ENCODE assay signal across 9 cellular contexts in the genomic region with DNA sequence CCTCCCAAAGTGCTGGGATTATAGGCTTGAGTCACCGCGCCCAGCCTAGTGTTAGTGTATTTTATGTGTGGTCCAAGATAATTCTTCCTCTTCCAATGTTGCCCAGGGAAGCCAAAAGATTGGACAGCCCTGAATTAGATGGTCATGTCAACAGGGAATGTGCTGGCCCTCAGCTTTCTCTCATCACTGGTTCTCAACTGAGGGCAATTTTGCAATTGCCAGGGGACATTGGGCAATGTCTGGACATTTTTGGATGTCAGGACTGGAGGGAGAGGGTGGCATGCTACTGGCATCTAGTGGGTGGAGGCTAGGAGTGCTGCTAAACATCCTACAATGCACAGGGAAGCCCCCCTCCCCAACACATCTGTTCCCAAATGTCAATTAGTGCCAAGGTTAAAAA.
DNase-seq lines count a peak whose midpoint lies in the region; ATAC-seq and TF ChIP-seq lines count a peak whose summit lies in the region.
"Had no signal": no experiment of that assay in that cellular context is flagged by ENCODE, and none has a peak within 500 bp of the region (broad histone marks: within the 10 kb centered on the region; RNA-seq: fewer than 3 reads in every experiment).

No MANE protein-coding gene starts in this region.

- peak overlapping the region; percentile 83 for H3K9ac ChIP-seq in GM23248
- H3K9ac ChIP-seq: parathyroid adenoma had no signal

- no peak overlapping the region for H3K4me3 ChIP-seq in GM23248
- no peak overlapping the region for H3K4me3 ChIP-seq in fibroblast of villous mesenchyme (ENCODE audit: low read depth, low read length)
- no peak overlapping the region for H3K4me3 ChIP-seq in skeletal muscle cell (ENCODE audit: low read depth, low read length)

- H3K27ac ChIP-seq in GM23248, result peak overlapping the region; percentile 99
- H3K27ac ChIP-seq: parathyroid adenoma had no signal

- ATAC-seq in HG02763 (IDR thresholded peaks at IDR 0.05; ENCODE audit: unreplicated experiment), result no peak
- no peak for ATAC-seq in HG03095 (IDR thresholded peaks at IDR 0.05; ENCODE audit: unreplicated experiment)

- H3K79me2 ChIP-seq in GM23248 (ENCODE audit: insufficient read depth), result peaks cover 5% of the 10 kb centered on the region; the same call in 1 of the 2 replicates
- H3K79me2 ChIP-seq: parathyroid adenoma had no signal

- peaks cover 13% of the 10 kb centered on the region for H3K27me3 Mint-ChIP-seq in progenitor cell of endocrine pancreas

- peak overlapping the region; percentile 28 for H3K4me2 ChIP-seq in GM23248 (ENCODE audit: unreplicated experiment)

- H3K9me2 ChIP-seq in GM23248 (ENCODE audit: insufficient read depth), result no peaks in the 10 kb centered on the region

- H3K27ac Mint-ChIP-seq in progenitor cell of endocrine pancreas, result no peak overlapping the region

- no peaks in the 10 kb centered on the region for H4K20me1 ChIP-seq in GM23248 (ENCODE audit: insufficient read depth)

- H3K9me3 ChIP-seq in GM23248 (ENCODE audit: low read depth), result no peaks in the 10 kb centered on the region

- H3K36me3 Mint-ChIP-seq in progenitor cell of endocrine pancreas (ENCODE audit: insufficient read depth), result no peaks in the 10 kb centered on the region

- 67 to 71% methylated on average over 2 of the region's 2 CpGs for WGBS in GM23248 (ENCODE audit: low coverage in 1 of 2, low lambda C conversion rate in 2 of 2, missing lambda C conversion rate in 2 of 2), 2 experiments

- TF ChIP-seq CTCF in fibroblast of villous mesenchyme (IDR thresholded peaks at IDR 0.05; ENCODE audit: insufficient read depth, low read depth, low read length), result no peak
- no peak for TF ChIP-seq CTCF in progenitor cell of endocrine pancreas (IDR thresholded peaks at IDR 0.05; ENCODE audit: unreplicated experiment)

- peaks cover 9% of the 10 kb centered on the region for H3K4me1 Mint-ChIP-seq in progenitor cell of endocrine pancreas (ENCODE audit: low read depth)

- in situ Hi-C loops in GM23248 (cut with MboI), result no loop called here

- no peaks in the 10 kb centered on the region for H3K36me3 ChIP-seq in GM23248 (ENCODE audit: low read depth)

- H2AFZ ChIP-seq in GM23248, result 0 out of 2 replicates have a peak overlapping the region, but pooled peaks have one; percentile 37

- H3K27me3 ChIP-seq in GM23248 (replicated peaks; ENCODE audit: insufficient read depth), result no peaks in the 10 kb centered on the region

- DNase-seq in GM23248, result peak; percentile 77
- DNase-seq in RPMI7951 (ENCODE audit: low read depth), result peak; percentile 64
- peak; percentile 64 for DNase-seq in fibroblast of villous mesenchyme (ENCODE audit: low read depth)
- peak; percentile 76 for DNase-seq in skeletal muscle cell (ENCODE audit: low read depth)
- DNase-seq in progenitor cell of endocrine pancreas (ENCODE audit: low spot score, unreplicated experiment), result no peak
- DNase-seq in activated gamma-delta T cell (lab: John Stamatoyannopoulos, UW), result no peak

- H3F3A ChIP-seq in GM23248 (ENCODE audit: insufficient read depth), result peaks cover 39% of the 10 kb centered on the region

- no peak overlapping the region for H3K4me3 Mint-ChIP-seq in progenitor cell of endocrine pancreas (ENCODE audit: low read depth)

- peaks cover 58% of the 10 kb centered on the region for H3K4me1 ChIP-seq in GM23248 (ENCODE audit: insufficient read depth)
- H3K4me1 ChIP-seq: parathyroid adenoma had no signal

- no peaks in the 10 kb centered on the region for H3K9me3 Mint-ChIP-seq in progenitor cell of endocrine pancreas (ENCODE audit: low read depth)

Comparison
In these comparisons a context has a peak if more than half of its experiments do, and no peak if none do; other contexts are left out.
1. DNase-seq: peak in GM23248 (single experiment), RPMI7951 (single experiment), fibroblast of villous mesenchyme (single experiment) and skeletal muscle cell (single experiment); none in progenitor cell of endocrine pancreas (single experiment) and activated gamma-delta T cell (single experiment).